Comparison of ENCODE assay signal across 7 cellular contexts in the genomic region with DNA sequence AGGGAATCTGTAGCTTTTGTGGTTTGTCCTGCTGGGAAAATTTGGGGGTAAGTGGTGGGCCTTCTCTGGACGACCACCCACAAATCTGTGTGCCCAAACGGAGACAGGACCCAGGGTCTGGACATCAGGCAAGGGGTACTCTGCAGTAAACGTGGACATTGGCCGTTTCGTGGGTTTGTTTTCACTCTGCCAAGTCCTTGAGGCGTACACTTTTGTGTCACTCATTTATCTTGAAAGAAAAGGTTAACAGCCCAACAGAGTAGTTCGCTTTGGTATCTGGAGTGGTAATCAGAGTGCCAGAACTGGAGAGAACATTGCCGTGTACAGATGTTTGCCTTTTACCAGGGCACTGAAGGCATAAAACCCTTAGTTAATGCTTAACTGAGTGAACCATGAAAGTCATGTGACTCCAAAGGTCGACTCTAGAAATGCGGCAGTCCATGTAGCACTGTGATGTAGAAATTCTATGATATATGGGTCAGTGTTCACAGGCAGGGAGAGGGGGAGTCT. TPM values are rescaled to one million over a fixed set of nuclear protein-coding genes. Genes with fewer than 3 reads are reported as not detected.
DNase-seq lines count a peak whose midpoint lies in the region; TF ChIP-seq lines count a peak whose summit lies in the region.
"Had no signal": no experiment of that assay in that cellular context is flagged by ENCODE, and none has a peak within 500 bp of the region (broad histone marks: within the 10 kb centered on the region; RNA-seq: fewer than 3 reads in every experiment).

No MANE protein-coding gene starts in this region.

- DNase-seq in Caki2 (ENCODE audit: low read depth) (peak; percentile 75), epithelial cell of esophagus (ENCODE audit: low read depth) (no peak), sigmoid colon (no peak), NCI-H1436 (lab: John Stamatoyannopoulos, UW) (no peak)
- DNase-seq in activated CD8-positive, alpha-beta memory T cell treated with anti-CD3 and anti-CD28 coated beads for 24 hours: no peak

- H3K27me3 ChIP-seq in sigmoid colon: no peaks in the 10 kb centered on the region

- peak overlapping the region; percentile 75 for H3K4me3 ChIP-seq in epithelial cell of esophagus (ENCODE audit: low read length)
- H3K4me3 ChIP-seq in sigmoid colon: peak overlapping the region; percentile 82 to 93 (median 84)

- H3K36me3 ChIP-seq in KOPT-K1 (ENCODE audit: insufficient read depth, low read length): no peaks in the 10 kb centered on the region
- no peaks in the 10 kb centered on the region for H3K36me3 ChIP-seq in sigmoid colon

- H3K27ac ChIP-seq in KOPT-K1 (ENCODE audit: low read depth, low read length, poor library complexity, severe bottlenecking): peak overlapping the region; percentile 96
- peak overlapping the region; percentile 89 to 97 (median 94) for H3K27ac ChIP-seq in sigmoid colon

- in situ Hi-C loops in Caki2 (cut with HindIII; ENCODE audit: low pct_unique_long_range_greater_than_20kb, low sequenced_read_pairs): no loop called here

- no peaks in the 10 kb centered on the region for H3K9me3 ChIP-seq in KOPT-K1 (ENCODE audit: insufficient read depth, low read length, poor library complexity, severe bottlenecking)
- no peaks in the 10 kb centered on the region for H3K9me3 ChIP-seq in sigmoid colon

- intact Hi-C loops in sigmoid colon (cut with DNase I): loop anchor here (5.0 to 10.0 kb wide), 3 partner anchors 152 to 222 kb away; partner anchors contain the start of genes TIGD7, ZNF200 and ZNF75A

- TF ChIP-seq EP300 in sigmoid colon (IDR thresholded peaks at IDR 0.05): no peak

- TF ChIP-seq POLR2A in sigmoid colon (IDR thresholded peaks at IDR 0.05): peak in 1 of 2 donors; percentile 37

- H3K4me1 ChIP-seq in sigmoid colon: peaks cover 0 to 55% (median 43%) of the 10 kb centered on the region in 4 donors

- no peak for TF ChIP-seq CTCF in epithelial cell of esophagus (IDR thresholded peaks at IDR 0.05; ENCODE audit: insufficient read depth, low read depth, low read length, missing control alignments)
- no peak for TF ChIP-seq CTCF in sigmoid colon (IDR thresholded peaks at IDR 0.05)

- WGBS in sigmoid colon, 2 donors: 1 to 13% methylated on average over 10 of the region's 10 CpGs

RNA-seq across cellular contexts. Expression of gene NAA60, which starts 15.4 kb away (rescaled TPM):
- total RNA-seq in Caki2 (2014; rRNA removed; shearing (Covaris generic); ENCODE audit: low replicate concordance): 15.5 and 32.5 TPM in 2 replicates
- 10 to 100 TPM; 15.0 to 30.4 (median 22.6) TPM for total RNA-seq in sigmoid colon
- polyA plus RNA-seq in sigmoid colon: 10 to 100 TPM; 55.9 to 73.5 (median 65.1) TPM

RNA-seq across cellular contexts. Expression of gene ZNF597, which starts 15.6 kb away (rescaled TPM):
- total RNA-seq in Caki2 (2014; rRNA removed; shearing (Covaris generic); ENCODE audit: low replicate concordance): 1.5 and 3.8 TPM in 2 replicates
- 1 to 10 TPM; 1.5 to 2.5 (median 2.1) TPM for total RNA-seq in sigmoid colon
- polyA plus RNA-seq in sigmoid colon: 1 to 10 TPM in 1 of 3 donors, under 1 TPM in 2; 0.69 to 1.2 (median 0.99) TPM

RNA-seq across cellular contexts. Expression of gene C16orf90, which starts 36.4 kb away (rescaled TPM):
- total RNA-seq in Caki2 (2014; rRNA removed; shearing (Covaris generic); ENCODE audit: low replicate concordance): not detected in 2 replicates
- total RNA-seq in sigmoid colon: not detected
- polyA plus RNA-seq in sigmoid colon: not detected
- total RNA-seq: T-helper 1 cell treated with Interleukin-12 subunit alpha and Interleukin-12 subunit beta and Interleukin-4 antibody, amounts not matched to agents 30 ng/mL and 1 ng/mL, for 36 hours had no signal

RNA-seq across cellular contexts. Expression of gene CLUAP1, which starts 41.9 kb away (rescaled TPM):
- 27.2 and 27.6 TPM in 2 replicates for total RNA-seq in Caki2 (2014; rRNA removed; shearing (Covaris generic); ENCODE audit: low replicate concordance)
- total RNA-seq in sigmoid colon: 10 to 100 TPM; 24.2 to 36.8 (median 29.5) TPM
- polyA plus RNA-seq in sigmoid colon: 10 to 100 TPM in 1 of 3 donors, 1 to 10 TPM in 2; 6.6 to 10.5 (median 6.9) TPM

RNA-seq across cellular contexts. Expression of gene ZNF174, which starts 57.9 kb away (rescaled TPM):
- 16.4 and 27.0 TPM in 2 replicates for total RNA-seq in Caki2 (2014; rRNA removed; shearing (Covaris generic); ENCODE audit: low replicate concordance)
- total RNA-seq in sigmoid colon: 10 to 100 TPM; 12.2 to 15.8 (median 14.2) TPM
- polyA plus RNA-seq in sigmoid colon: 1 to 10 TPM; 3.5 to 5.5 (median 5.4) TPM
